In genomic region chr18:58536534-58537271, GRCh38 we compare ENCODE assay signal across 11 cellular contexts.
DNase-seq lines count a peak whose midpoint lies in the region; ATAC-seq and TF ChIP-seq lines count a peak whose summit lies in the region.
"Had no signal": no experiment of that assay in that cellular context is flagged by ENCODE, and none has a peak within 500 bp of the region (broad histone marks: within the 10 kb centered on the region; RNA-seq: fewer than 3 reads in every experiment).

No MANE protein-coding gene starts in this region.

- ATAC-seq in GM18517 (IDR thresholded peaks at IDR 0.05; ENCODE audit: unreplicated experiment): peak; percentile 41
- ATAC-seq in GM21528 (IDR thresholded peaks at IDR 0.05; ENCODE audit: low FRiP score, unreplicated experiment): peak; percentile 50
- ATAC-seq in HG03469 (IDR thresholded peaks at IDR 0.05; ENCODE audit: unreplicated experiment): peak; percentile 43
- peak; percentile 26 to 28 for ATAC-seq in lower lobe of right lung
- ATAC-seq: left lobe of liver, T-cell had no signal

- DNase-seq in lower lobe of right lung (no peak), dedifferentiated amniotic fluid mesenchymal stem cell (ENCODE audit: extremely low spot score) (no peak), NCI-H2196 treated with DMSO at 0.1 percent for 48 hours (lab: John Stamatoyannopoulos, UW; ENCODE audit: unreplicated experiment) (no peak), NCI-H1417 treated with DMSO at 0.1 percent for 48 hours (lab: John Stamatoyannopoulos, UW) (no peak)
- DNase-seq in activated naive CD4-positive, alpha-beta T cell treated with anti-CD3 and anti-CD28 coated beads, Interleukin-2, amount 50 U/mL, for 16 hours: no peak
- DNase-seq: uterus had no signal

- TF ChIP-seq CTCF in lower lobe of right lung (IDR thresholded peaks at IDR 0.05): no peak

- no peaks in the 10 kb centered on the region for H3K36me3 ChIP-seq in lower lobe of right lung
- H3K36me3 ChIP-seq: uterus had no signal

- intact Hi-C loops in lower lobe of right lung (cut with DNase I): no loop called here

- no peak overlapping the region for H3K27ac ChIP-seq in lower lobe of right lung
- H3K27ac ChIP-seq: uterus had no signal

- H3K27me3 ChIP-seq in lower lobe of right lung (ENCODE audit: low read depth): no peaks in the 10 kb centered on the region
- H3K27me3 ChIP-seq: uterus had no signal

- H3K4me1 ChIP-seq in lower lobe of right lung: no peaks in the 10 kb centered on the region
- H3K4me1 ChIP-seq: uterus had no signal

- H3K4me3 ChIP-seq in lower lobe of right lung: no peak overlapping the region
- H3K4me3 ChIP-seq: uterus had no signal

- no peaks in the 10 kb centered on the region for H3K9me3 ChIP-seq in lower lobe of right lung
- H3K9me3 ChIP-seq: uterus had no signal
